28 cellular contexts compared by ENCODE assay signal in the genomic region with DNA sequence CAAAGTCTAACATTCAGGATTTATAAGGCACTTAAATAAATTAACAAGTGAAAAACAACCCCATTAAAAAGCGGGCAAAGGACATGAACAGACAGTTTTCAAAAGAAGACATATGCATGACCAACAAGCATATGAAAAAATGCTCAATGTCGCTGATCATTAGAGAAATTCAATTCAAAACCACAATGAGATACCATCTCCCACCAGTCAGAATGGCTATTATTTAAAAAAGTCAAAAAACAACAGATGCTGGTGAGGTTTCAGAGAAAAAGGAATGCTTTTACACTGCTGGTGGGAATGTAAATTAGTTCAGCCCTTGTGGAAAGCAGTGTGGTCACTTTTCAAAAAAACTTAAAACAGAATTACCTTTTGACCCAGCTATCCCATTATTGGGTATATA.
"Had no signal": no experiment of that assay in that cellular context is flagged by ENCODE, and none has a peak within 500 bp of the region (broad histone marks: within the 10 kb centered on the region; RNA-seq: fewer than 3 reads in every experiment).

No MANE protein-coding gene starts in this region.

- FAIRE-seq: colon, endothelial cell of umbilical vein, pancreas had no signal

- H3K27ac Mint-ChIP-seq: endodermal cell; immature natural killer cell; naive thymus-derived CD8-positive, alpha-beta T cell; stimulated activated naive CD8-positive, alpha-beta T cell treated with anti-CD3 and anti-CD28 coated beads, Interleukin-15, amount 100 ng/mL, for 72 hours had no signal

- H3K36me3 Mint-ChIP-seq: immature natural killer cell had no signal

- H3K4me3 Mint-ChIP-seq: endodermal cell; immature natural killer cell; naive thymus-derived CD8-positive, alpha-beta T cell; stimulated activated naive CD8-positive, alpha-beta T cell treated with anti-CD3 and anti-CD28 coated beads, Interleukin-15, amount 100 ng/mL, for 72 hours had no signal

- ATAC-seq: left colon; left ventricle myocardium superior; lower lobe of right lung; naive thymus-derived CD8-positive, alpha-beta T cell; pancreas; right lobe of liver; stimulated activated naive CD8-positive, alpha-beta T cell treated with anti-CD3 and anti-CD28 coated beads, Interleukin-15, amount 100 ng/mL, for 72 hours; upper lobe of right lung had no signal

- DNase-seq: effector CD8-positive, alpha-beta T cell; endodermal cell; foreskin melanocyte; hypothalamus; immature natural killer cell; islet precursor cell; kidney glomerular epithelial cell; left colon; left ventricle myocardium superior; lower lobe of right lung; naive thymus-derived CD8-positive, alpha-beta T cell; occipital lobe; pancreas; right lobe of liver; stimulated activated CD4-positive, alpha-beta T cell treated with anti-CD3 and anti-CD28 coated beads, Interleukin-12 subunit alpha, Interleukin-12 subunit beta, amount 100 ng/mL, for 4 hours; stimulated activated CD4-positive, alpha-beta T cell treated with anti-CD3 and anti-CD28 coated beads, Interleukin-1b, Interleukin-23, amount 100 ng/mL, for 48 hours; stimulated activated CD4-positive, alpha-beta T cell treated with anti-CD3 and anti-CD28 coated beads, Interleukin-4, amount 100 ng/mL, for 1 hour; stimulated activated CD8-positive, alpha-beta memory T cell treated with anti-CD3 and anti-CD28 coated beads, Interleukin-4, amount 100 ng/mL, for 48 hours; stimulated activated naive CD4-positive, alpha-beta T cell; stimulated activated naive CD8-positive, alpha-beta T cell treated with anti-CD3 and anti-CD28 coated beads, Interleukin-15, amount 100 ng/mL, for 72 hours; transverse colon; upper lobe of right lung; uterus had no signal

- H3K4me1 Mint-ChIP-seq: endodermal cell; immature natural killer cell; naive thymus-derived CD8-positive, alpha-beta T cell; stimulated activated naive CD8-positive, alpha-beta T cell treated with anti-CD3 and anti-CD28 coated beads, Interleukin-15, amount 100 ng/mL, for 72 hours had no signal

- H3K4me3 ChIP-seq: esophagus muscularis mucosa, lower lobe of right lung, pancreas, right lobe of liver, smooth muscle cell, suprapubic skin, transverse colon, upper lobe of right lung, uterus had no signal
